3 cellular contexts compared by ENCODE assay signal in the genomic region with DNA sequence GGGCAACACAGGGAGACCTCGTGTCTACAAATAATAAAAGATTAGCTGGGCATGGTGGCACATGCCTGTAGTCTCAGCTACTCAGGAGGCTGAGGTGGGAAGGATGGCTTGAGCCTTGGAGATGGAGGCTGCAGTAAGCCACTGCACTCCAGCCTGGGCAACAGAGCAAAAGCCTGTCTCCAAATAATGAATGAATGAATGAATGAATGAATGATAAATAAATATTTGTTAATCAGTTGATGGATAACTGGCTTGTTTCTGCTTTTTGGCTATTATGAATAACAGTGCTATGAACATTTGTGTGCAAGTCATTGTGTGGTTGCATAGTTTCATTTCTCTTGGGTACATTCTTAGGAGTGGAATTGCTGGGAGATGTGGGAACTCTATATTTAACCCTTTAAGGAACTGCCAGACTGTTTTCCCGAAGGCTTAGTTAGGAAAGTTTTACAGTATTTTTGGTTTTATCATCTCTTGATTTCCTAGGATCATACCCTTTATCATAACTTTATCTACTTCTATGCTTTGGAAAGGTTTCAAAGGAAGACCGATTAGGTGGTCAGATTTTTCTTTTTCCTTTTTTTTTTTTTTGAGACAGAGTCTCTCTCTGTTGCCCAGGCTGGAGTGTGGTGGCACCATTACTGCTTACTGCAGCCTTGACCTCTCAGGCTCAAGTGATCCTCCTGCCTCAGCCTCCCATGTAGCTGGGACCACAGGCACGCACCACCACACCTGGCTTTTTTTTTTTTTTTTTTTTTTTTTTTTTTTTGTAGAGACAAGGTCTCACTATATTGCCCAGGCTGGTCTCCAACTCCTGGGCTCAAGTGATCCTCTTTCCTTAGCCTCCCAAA.
A peak's percentile ranks its signal among the peaks of the same experiment; 100 is the strongest.
TF ChIP-seq lines count a peak whose summit lies in the region.

No MANE protein-coding gene starts in this region.

TF ChIP-seq in HEK293, 187 proteins besides CTCF, POLR2A, EP300 and RAD21:
- TF ChIP-seq ZNF140 (tag by site-specific recombination; IDR thresholded peaks at IDR 0.05): peak; percentile 99
- peak; percentile 32; the same call in 1 of the 2 replicates for TF ChIP-seq ZNF10 (tag by site-specific recombination; IDR thresholded peaks at IDR 0.05)
- TF ChIP-seq ZNF24 (tag by site-specific recombination; IDR thresholded peaks at IDR 0.05): peak; percentile 68; the same call in 1 of the 2 replicates
- TF ChIP-seq, protein P1, sequence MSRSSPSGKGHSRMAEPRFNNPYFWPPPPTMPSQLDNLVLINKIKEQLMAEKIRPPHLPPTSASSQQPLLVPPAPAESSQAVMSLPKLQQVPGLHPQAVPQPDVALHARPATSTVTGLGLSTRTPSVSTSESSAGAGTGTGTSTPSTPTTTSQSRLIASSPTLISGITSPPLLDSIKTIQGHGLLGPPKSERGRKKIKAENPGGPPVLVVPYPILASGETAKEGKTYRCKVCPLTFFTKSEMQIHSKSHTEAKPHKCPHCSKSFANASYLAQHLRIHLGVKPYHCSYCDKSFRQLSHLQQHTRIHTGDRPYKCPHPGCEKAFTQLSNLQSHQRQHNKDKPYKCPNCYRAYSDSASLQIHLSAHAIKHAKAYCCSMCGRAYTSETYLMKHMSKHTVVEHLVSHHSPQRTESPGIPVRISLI (tag by site-specific recombination; IDR thresholded peaks at IDR 0.05): peak; percentile 65; the same call in 1 of the 2 replicates

TF ChIP-seq in GM12878, 131 proteins besides CTCF, POLR2A, EP300 and RAD21:
- peak; percentile 86 for TF ChIP-seq ZNF24 (IDR thresholded peaks at IDR 0.05)

TF ChIP-seq in liver, 16 proteins besides CTCF, POLR2A, EP300 and RAD21:
- peak; percentile 8 for TF ChIP-seq SP1 (IDR thresholded peaks at IDR 0.05)
TF ChIP-seq in liver: peak in this region for 1; not testable (repeated sequence) for 15.
